Comparison of ENCODE assay signal across 28 cellular contexts in the genomic region with DNA sequence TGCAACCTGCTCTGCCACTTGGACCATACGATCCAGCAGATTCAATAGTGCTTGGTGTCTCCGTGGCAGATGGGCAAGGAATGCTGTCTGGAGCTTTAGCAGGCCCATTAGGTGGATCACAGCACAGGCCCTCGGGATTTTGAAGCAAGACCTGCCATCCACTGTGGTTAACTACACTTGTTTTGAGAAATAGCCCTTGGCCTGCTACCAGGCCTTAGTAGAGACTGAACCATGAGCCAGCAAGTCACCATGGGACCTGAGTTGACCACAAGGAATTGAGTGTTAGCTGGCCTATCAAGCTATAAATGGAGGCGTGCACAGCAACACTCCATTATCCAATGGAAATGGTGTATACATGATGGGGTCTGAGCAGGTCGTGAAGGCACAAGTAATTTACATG.
"Had no signal": no experiment of that assay in that cellular context is flagged by ENCODE, and none has a peak within 500 bp of the region (broad histone marks: within the 10 kb centered on the region; RNA-seq: fewer than 3 reads in every experiment).

No MANE protein-coding gene starts in this region.

- ATAC-seq: stimulated activated memory B cell treated with anti-CD40 and anti-IgM and Interleukin-4, amounts not matched to agents 10 μg/mL and 1 μg/mL and 100 μg/mL, for 72 hours; stimulated activated naive B cell treated with anti-CD40 and anti-IgM and Interleukin-4, amounts not matched to agents 10 μg/mL and 1 μg/mL and 100 μg/mL, for 72 hours; upper lobe of right lung had no signal

- H3K9me3 Mint-ChIP-seq: stimulated activated effector memory CD8-positive, alpha-beta T cell treated with anti-CD3 and anti-CD28 coated beads, Interleukin-12 subunit alpha, Interleukin-12 subunit beta, amount 100 ng/mL, for 72 hours; stimulated activated naive CD8-positive, alpha-beta T cell treated with anti-CD3 and anti-CD28 coated beads, Interleukin-15, amount 100 ng/mL, for 72 hours; stimulated activated naive CD8-positive, alpha-beta T cell treated with anti-CD3 and anti-CD28 coated beads, Interleukin-15, Interleukin-2, amounts not matched to agents 100 ng/mL and 50 ng/mL, for 24 hours had no signal

- H3K9me3 ChIP-seq: stomach, suprapubic skin, testis, thoracic aorta, thyroid gland, tibial artery, tibial nerve, transverse colon, upper lobe of left lung, upper lobe of right lung, uterus, vagina had no signal

- DNase-seq: stimulated activated CD4-positive, alpha-beta T cell treated with anti-CD3 and anti-CD28 coated beads, Interleukin-2, amount 100 ng/mL, for 48 hours; stimulated activated CD4-positive, alpha-beta T cell treated with anti-CD3 and anti-CD28 coated beads, Interleukin-4, amount 100 ng/mL, for 1 hour; stimulated activated CD4-positive, alpha-beta T cell treated with anti-CD3 and anti-CD28 coated beads, Interleukin-4, amount 100 ng/mL, for 24 hours; stimulated activated CD4-positive, alpha-beta T cell treated with anti-CD3 and anti-CD28 coated beads, Interleukin-4, amount 100 ng/mL, for 4 hours; stimulated activated naive B cell treated with anti-CD40 and anti-IgM and Interleukin-4, amounts not matched to agents 10 μg/mL and 1 μg/mL and 100 μg/mL, for 72 hours; stimulated activated naive CD4-positive, alpha-beta T cell; stimulated activated naive CD4-positive, alpha-beta T cell treated with Interleukin-2 at 50 U/mL for 16 hours; stimulated activated naive CD8-positive, alpha-beta T cell treated with anti-CD3 and anti-CD28 coated beads, Interleukin-15, Interleukin-2, amounts not matched to agents 100 U/mL and 50 U/mL, for 24 hours; stomach; substantia nigra; testis; thyroid gland; tibial artery; transverse colon; trophoblast cell; upper lobe of left lung; upper lobe of right lung; uterus had no signal

- H3K36me3 Mint-ChIP-seq: stimulated activated effector memory CD8-positive, alpha-beta T cell treated with anti-CD3 and anti-CD28 coated beads, Interleukin-12 subunit alpha, Interleukin-12 subunit beta, amount 100 ng/mL, for 72 hours; stimulated activated memory B cell treated with anti-CD40 and anti-IgM and Interleukin-4, amounts not matched to agents 10 μg/mL and 1 μg/mL and 100 μg/mL, for 72 hours; stimulated activated naive B cell treated with anti-CD40 and anti-IgM and Interleukin-4, amounts not matched to agents 10 μg/mL and 1 μg/mL and 100 μg/mL, for 72 hours; type B pancreatic cell had no signal

- H3K4me1 ChIP-seq: suprapubic skin, testis, thyroid gland, tibial artery, tibial nerve, transverse colon, upper lobe of right lung, uterus, vagina had no signal

- H3K4me1 Mint-ChIP-seq: stimulated activated effector memory CD8-positive, alpha-beta T cell treated with anti-CD3 and anti-CD28 coated beads, Interleukin-12 subunit alpha, Interleukin-12 subunit beta, amount 100 ng/mL, for 72 hours; stimulated activated memory B cell treated with anti-CD40 and anti-IgM and Interleukin-4, amounts not matched to agents 10 μg/mL and 1 μg/mL and 100 μg/mL, for 72 hours; stimulated activated naive B cell treated with anti-CD40 and anti-IgM and Interleukin-4, amounts not matched to agents 10 μg/mL and 1 μg/mL and 100 μg/mL, for 72 hours had no signal

- H3K36me3 ChIP-seq: stomach, suprapubic skin, thoracic aorta, thyroid gland, tibial artery, tibial nerve, transverse colon, upper lobe of left lung, upper lobe of right lung, uterus, vagina had no signal

- H3K27me3 Mint-ChIP-seq: stimulated activated memory B cell treated with anti-CD40 and anti-IgM and Interleukin-4, amounts not matched to agents 10 μg/mL and 1 μg/mL and 100 μg/mL, for 72 hours; stimulated activated naive B cell treated with anti-CD40 and anti-IgM and Interleukin-4, amounts not matched to agents 10 μg/mL and 1 μg/mL and 100 μg/mL, for 72 hours; stimulated activated naive CD8-positive, alpha-beta T cell treated with anti-CD3 and anti-CD28 coated beads, Interleukin-15, amount 100 ng/mL, for 72 hours; stimulated activated naive CD8-positive, alpha-beta T cell treated with anti-CD3 and anti-CD28 coated beads, Interleukin-15, Interleukin-2, amounts not matched to agents 100 ng/mL and 50 ng/mL, for 24 hours had no signal

- H3K27ac Mint-ChIP-seq: stimulated activated effector memory CD8-positive, alpha-beta T cell treated with anti-CD3 and anti-CD28 coated beads, Interleukin-12 subunit alpha, Interleukin-12 subunit beta, amount 100 ng/mL, for 72 hours; stimulated activated memory B cell treated with anti-CD40 and anti-IgM and Interleukin-4, amounts not matched to agents 10 μg/mL and 1 μg/mL and 100 μg/mL, for 72 hours; stimulated activated naive B cell treated with anti-CD40 and anti-IgM and Interleukin-4, amounts not matched to agents 10 μg/mL and 1 μg/mL and 100 μg/mL, for 72 hours; stimulated activated naive CD8-positive, alpha-beta T cell treated with anti-CD3 and anti-CD28 coated beads, Interleukin-15, amount 100 ng/mL, for 72 hours; stimulated activated naive CD8-positive, alpha-beta T cell treated with anti-CD3 and anti-CD28 coated beads, Interleukin-15, Interleukin-2, amounts not matched to agents 100 ng/mL and 50 ng/mL, for 24 hours; type B pancreatic cell had no signal

- H3K27ac ChIP-seq: stomach, suprapubic skin, testis, thoracic aorta, thyroid gland, tibial artery, tibial nerve, transverse colon, upper lobe of left lung, upper lobe of right lung, uterus, vagina had no signal

- H3K4me3 Mint-ChIP-seq: stimulated activated effector memory CD8-positive, alpha-beta T cell treated with anti-CD3 and anti-CD28 coated beads, Interleukin-12 subunit alpha, Interleukin-12 subunit beta, amount 100 ng/mL, for 72 hours; stimulated activated memory B cell treated with anti-CD40 and anti-IgM and Interleukin-4, amounts not matched to agents 10 μg/mL and 1 μg/mL and 100 μg/mL, for 72 hours; stimulated activated naive B cell treated with anti-CD40 and anti-IgM and Interleukin-4, amounts not matched to agents 10 μg/mL and 1 μg/mL and 100 μg/mL, for 72 hours; stimulated activated naive CD8-positive, alpha-beta T cell treated with anti-CD3 and anti-CD28 coated beads, Interleukin-15, amount 100 ng/mL, for 72 hours; stimulated activated naive CD8-positive, alpha-beta T cell treated with anti-CD3 and anti-CD28 coated beads, Interleukin-15, Interleukin-2, amounts not matched to agents 100 ng/mL and 50 ng/mL, for 24 hours; type B pancreatic cell had no signal

- H3K27me3 ChIP-seq: stomach, suprapubic skin, testis, thyroid gland, tibial artery, tibial nerve, transverse colon, upper lobe of left lung, upper lobe of right lung, uterus, vagina had no signal

- H3K4me3 ChIP-seq: stomach, suprapubic skin, testis, thoracic aorta, thyroid gland, tibial artery, tibial nerve, transverse colon, upper lobe of left lung, upper lobe of right lung, uterus, vagina had no signal

- FAIRE-seq: urothelium cell line had no signal
